ENCODE assay signal across 21 cellular contexts in the genomic region with DNA sequence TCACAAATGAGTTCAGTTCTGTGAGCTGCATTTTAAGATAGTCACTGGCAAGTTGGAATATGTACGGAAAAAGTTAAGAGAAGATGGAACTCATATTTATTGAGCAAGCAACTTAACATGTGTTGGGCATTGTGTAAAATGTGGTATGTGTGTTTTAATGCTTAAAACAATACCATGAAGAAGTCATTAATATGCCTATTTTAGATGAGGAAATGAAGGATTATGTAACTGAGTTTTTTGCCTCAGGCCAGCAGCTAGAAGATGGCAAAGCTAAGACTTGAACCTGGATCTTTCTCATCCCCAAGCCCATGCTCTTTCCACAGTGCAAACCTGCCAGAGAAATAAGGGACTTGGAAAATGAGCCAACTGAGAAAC. TPM values are rescaled to one million over a fixed set of nuclear protein-coding genes. Genes with fewer than 3 reads are reported as not detected.
"Had no signal": no experiment of that assay in that cellular context is flagged by ENCODE, and none has a peak within 500 bp of the region (broad histone marks: within the 10 kb centered on the region; RNA-seq: fewer than 3 reads in every experiment).

No MANE protein-coding gene starts in this region.

- H3K9me3 ChIP-seq: body of pancreas, heart left ventricle, psoas muscle had no signal

- H3K36me3 ChIP-seq: heart left ventricle had no signal

- H3K4me3 ChIP-seq: body of pancreas, heart left ventricle, lung, psoas muscle had no signal

- H3K4me1 ChIP-seq: body of pancreas, psoas muscle had no signal

- H3K27ac ChIP-seq: body of pancreas, psoas muscle had no signal

- DNase-seq: activated CD4-positive, alpha-beta T cell treated with anti-CD3 and anti-CD28 coated beads, Interleukin-2, amount 50 U/mL, for 1 hour; activated CD8-positive, alpha-beta memory T cell treated with anti-CD3 and anti-CD28 coated beads for 24 hours; activated gamma-delta T cell treated with Interleukin-2 at 50 U/mL for 16 hours; amniotic stem cell; body of pancreas; central memory CD4-positive, alpha-beta T cell; cortex of kidney; effector memory CD4-positive, alpha-beta T cell; heart left ventricle; midbrain; psoas muscle; stimulated activated CD4-positive, alpha-beta T cell treated with anti-CD3 and anti-CD28 coated beads, Interleukin-12 subunit alpha, Interleukin-12 subunit beta, amount 100 ng/mL, for 4 hours; stimulated activated CD4-positive, alpha-beta T cell treated with anti-CD3 and anti-CD28 coated beads, Interleukin-2, amount 100 ng/mL, for 24 hours had no signal

- H3K27me3 ChIP-seq: body of pancreas, heart left ventricle had no signal

- ATAC-seq: body of pancreas, heart left ventricle, psoas muscle had no signal

RNA-seq across cellular contexts. Expression of gene SPATA46, which starts 48.9 kb away (rescaled TPM):
- total RNA-seq: body of pancreas, frontal cortex, heart left ventricle, lung, myocyte, osteocyte, psoas muscle, sciatic nerve, urinary bladder had no signal
- polyA plus RNA-seq: heart left ventricle, lung, neural cell, psoas muscle, thymus, urinary bladder had no signal
